In genomic region chr1:109185990-109186703, GRCh38 we compare ENCODE assay signal across 1 cellular context.
TF ChIP-seq lines count a peak whose summit lies in the region.

No MANE protein-coding gene starts in this region.

TF ChIP-seq in GM23338, 12 proteins besides CTCF, POLR2A, EP300 and RAD21 (continued from another document):
- TF ChIP-seq ETS1 (IDR thresholded peaks at IDR 0.05) = no peak
